8 cellular contexts compared by ENCODE assay signal in genomic region chr1:61724721-61725694, GRCh38. TPM values are rescaled to one million over a fixed set of nuclear protein-coding genes. Genes with fewer than 3 reads are reported as not detected.
DNase-seq lines count a peak whose midpoint lies in the region; ATAC-seq and TF ChIP-seq lines count a peak whose summit lies in the region.

Gene TM2D1, minus strand, starts transcription at chr1:61725141. Its CDS starts 21 bp downstream, at chr1:61725120.

- H3K36me3 Mint-ChIP-seq in nephron (ENCODE audit: low read depth) = peaks cover 5% of the 10 kb centered on the region
- peaks cover 21% of the 10 kb centered on the region for H3K36me3 Mint-ChIP-seq in stimulated activated naive CD8-positive, alpha-beta T cell treated with anti-CD3 and anti-CD28 coated beads, Interleukin-15, Interleukin-2, amounts not matched to agents 100 ng/mL and 50 ng/mL, for 24 hours (ENCODE audit: low read depth)

- H3K4me1 ChIP-seq in RWPE2 (ENCODE audit: insufficient read depth, poor library complexity, severe bottlenecking) = peaks cover 15% of the 10 kb centered on the region

- H3K27ac ChIP-seq in RWPE2 (ENCODE audit: poor library complexity, severe bottlenecking) = peak within 1 kb of the TSS; percentile 61

- H3K4me3 ChIP-seq in LNCaP clone FGC (ENCODE audit: low read depth, low read length) (peak within 1 kb of the TSS; percentile 100), RWPE2 (ENCODE audit: severe bottlenecking) (peak within 1 kb of the TSS; percentile 61), fibroblast of the aortic adventitia (ENCODE audit: low read depth, low read length) (peak within 1 kb of the TSS; percentile 100)

- peak within 1 kb of the TSS; percentile 94 to 98 (median 95) for H3K4me3 Mint-ChIP-seq in nephron
- peak within 1 kb of the TSS; percentile 97 for H3K4me3 Mint-ChIP-seq in stimulated activated naive CD8-positive, alpha-beta T cell treated with anti-CD3 and anti-CD28 coated beads, Interleukin-15, Interleukin-2, amounts not matched to agents 100 ng/mL and 50 ng/mL, for 24 hours

- peak; percentile 98 for ATAC-seq in RWPE2 (ENCODE audit: low read depth)

- no peak for TF ChIP-seq CTCF in LNCaP clone FGC (IDR thresholded peaks at IDR 0.05; ENCODE audit: control insufficient read depth, extremely low read depth, insufficient read depth)
- TF ChIP-seq CTCF in RWPE2 (IDR thresholded peaks at IDR 0.05; ENCODE audit: poor library complexity, severe bottlenecking) = no peak
- TF ChIP-seq CTCF in fibroblast of the aortic adventitia (IDR thresholded peaks at IDR 0.05; ENCODE audit: insufficient read depth, low read length) = no peak
- TF ChIP-seq CTCF in nephron (IDR thresholded peaks at IDR 0.05; ENCODE audit: unreplicated experiment in 3 of 3) = no peak

- peaks cover 22% of the 10 kb centered on the region for H3K4me1 Mint-ChIP-seq in nephron
- peaks cover 36% of the 10 kb centered on the region for H3K4me1 Mint-ChIP-seq in stimulated activated naive CD8-positive, alpha-beta T cell treated with anti-CD3 and anti-CD28 coated beads, Interleukin-15, Interleukin-2, amounts not matched to agents 100 ng/mL and 50 ng/mL, for 24 hours (ENCODE audit: low read depth)

- H3K27ac Mint-ChIP-seq in nephron = peak within 1 kb of the TSS; percentile 97 to 98 (median 97)
- peak within 1 kb of the TSS; percentile 97 for H3K27ac Mint-ChIP-seq in stimulated activated naive CD8-positive, alpha-beta T cell treated with anti-CD3 and anti-CD28 coated beads, Interleukin-15, Interleukin-2, amounts not matched to agents 100 ng/mL and 50 ng/mL, for 24 hours

- peak; percentile 94 for DNase-seq in Daoy (ENCODE audit: low read depth)
- peak; percentile 45 for DNase-seq in GOT3 (lab: John Stamatoyannopoulos, UW)
- peak; percentile 84 for DNase-seq in LNCaP clone FGC (ENCODE audit: low read depth)
- peak; percentile 85 for DNase-seq in RWPE2 (ENCODE audit: low spot score)
- peak; percentile 82 for DNase-seq in activated T-helper 9 cell treated with anti-CD3 and anti-CD28 coated beads, Interleukin-2, amount 50 U/mL, for 16 hours (ENCODE audit: low read depth)
- DNase-seq in fibroblast of the aortic adventitia (ENCODE audit: low read depth) = peak; percentile 85

- H3K36me3 ChIP-seq in RWPE2 (ENCODE audit: low read depth) = peaks cover 28% of the 10 kb centered on the region

- H3K27me3 ChIP-seq in RWPE2 (ENCODE audit: insufficient read depth, poor library complexity, severe bottlenecking) = no peaks in the 10 kb centered on the region

- H3K27me3 Mint-ChIP-seq in nephron (ENCODE audit: low read depth) = no peaks in the 10 kb centered on the region
- no peaks in the 10 kb centered on the region for H3K27me3 Mint-ChIP-seq in stimulated activated naive CD8-positive, alpha-beta T cell treated with anti-CD3 and anti-CD28 coated beads, Interleukin-15, Interleukin-2, amounts not matched to agents 100 ng/mL and 50 ng/mL, for 24 hours

- H3K9me3 Mint-ChIP-seq in nephron = no peaks in the 10 kb centered on the region
- no peaks in the 10 kb centered on the region for H3K9me3 Mint-ChIP-seq in stimulated activated naive CD8-positive, alpha-beta T cell treated with anti-CD3 and anti-CD28 coated beads, Interleukin-15, Interleukin-2, amounts not matched to agents 100 ng/mL and 50 ng/mL, for 24 hours

- H3K9me3 ChIP-seq in RWPE2 (ENCODE audit: severe bottlenecking) = no peaks in the 10 kb centered on the region

RNA-seq across cellular contexts. Expression of gene TM2D1, which starts in this region (rescaled TPM):
- total RNA-seq in Daoy (2014; rRNA removed; shearing (Covaris generic)) = 34.3 and 58.5 TPM in 2 replicates
- total RNA-seq in fibroblast of the aortic adventitia (ENCODE audit: low replicate concordance) = 55.0 and 89.8 TPM in 2 replicates

Comparison
In these comparisons a context has a peak if more than half of its experiments do, and no peak if none do; other contexts are left out.
1. Peak in every context shown above with its lines: DNase-seq, ATAC-seq, H3K4me3 ChIP-seq and H3K27ac ChIP-seq.